ENCODE assay signal across 21 cellular contexts in genomic region chr9:72718503-72718902, GRCh38.
DNase-seq lines count a peak whose midpoint lies in the region; ATAC-seq and TF ChIP-seq lines count a peak whose summit lies in the region.
"Had no signal": no experiment of that assay in that cellular context is flagged by ENCODE, and none has a peak within 500 bp of the region (broad histone marks: within the 10 kb centered on the region; RNA-seq: fewer than 3 reads in every experiment).

No MANE protein-coding gene starts in this region.

- ATAC-seq in foreskin keratinocyte (no peak), HG02884 (IDR thresholded peaks at IDR 0.05; ENCODE audit: unreplicated experiment) (no peak)
- ATAC-seq: activated naive CD4-positive, alpha-beta T cell treated with anti-CD3 and anti-CD28 coated beads, Interleukin-2, amount 50 U/mL, for 72 hours; lower lobe of right lung; Panc1 had no signal

- H3K27ac ChIP-seq in OCI-LY1 (ENCODE audit: low read depth, low read length, poor library complexity, severe bottlenecking), result no peak overlapping the region
- H3K27ac ChIP-seq in foreskin keratinocyte, result no peak overlapping the region
- H3K27ac ChIP-seq in right atrium auricular region, result no peak overlapping the region
- H3K27ac ChIP-seq: 22Rv1, ascending aorta, GM23248, lower lobe of right lung had no signal

- H2AFZ ChIP-seq in OCI-LY1 (ENCODE audit: low read length), result no peak overlapping the region
- H2AFZ ChIP-seq: GM23248 had no signal

- DNase-seq in DMS 273 (lab: John Stamatoyannopoulos, UW; ENCODE audit: unreplicated experiment), result peak; percentile 1
- DNase-seq in DMS 273 treated with DMSO at 0.1 percent for 48 hours (lab: John Stamatoyannopoulos, UW), result no peak
- no peak for DNase-seq in foreskin keratinocyte
- no peak for DNase-seq in right atrium auricular region (ENCODE audit: low spot score)
- DNase-seq in MG63, result no peak
- DNase-seq: AML-193; central memory CD4-positive, alpha-beta T cell; EL; GM23248; islet precursor cell; lower lobe of right lung; NCI-H524 treated with DMSO at 0.1 percent for 48 hours; T-helper 2 cell; trophoblast cell had no signal

- H3K4me2 ChIP-seq in OCI-LY1 (ENCODE audit: low read length), result no peak overlapping the region

- no peaks in the 10 kb centered on the region for H4K20me1 ChIP-seq in OCI-LY1 (ENCODE audit: insufficient read depth, low read length)

- H3K36me3 ChIP-seq in OCI-LY1 (ENCODE audit: insufficient read depth, low read length) (no peaks in the 10 kb centered on the region), right atrium auricular region (no peaks in the 10 kb centered on the region), MG63 (no peaks in the 10 kb centered on the region)
- H3K36me3 ChIP-seq: ascending aorta, lower lobe of right lung had no signal

- H3K4me1 ChIP-seq in OCI-LY1 (ENCODE audit: insufficient read depth, low read length, severe bottlenecking), result no peaks in the 10 kb centered on the region
- no peaks in the 10 kb centered on the region for H3K4me1 ChIP-seq in foreskin keratinocyte
- H3K4me1 ChIP-seq in right atrium auricular region, result no peaks in the 10 kb centered on the region
- H3K4me1 ChIP-seq: ascending aorta, lower lobe of right lung had no signal

- H3K9me2 ChIP-seq in OCI-LY1 (ENCODE audit: low read depth, low read length), result no peaks in the 10 kb centered on the region

- no peaks in the 10 kb centered on the region for H3K79me2 ChIP-seq in OCI-LY1 (ENCODE audit: insufficient read depth, low read length)

- TF ChIP-seq CTCF in GM12875 (IDR thresholded peaks at IDR 0.05; ENCODE audit: borderline replicate concordance, insufficient read depth, low read depth, low read length) (0 out of 2 replicates have a peak, but pooled peaks have one; percentile 30), OCI-LY1 (IDR thresholded peaks at IDR 0.05; ENCODE audit: low read length) (peak; percentile 45; the same call in 1 of the 2 replicates), foreskin keratinocyte (conservative IDR thresholded peaks at IDR 0.05) (peak; percentile 22), right atrium auricular region (IDR thresholded peaks at IDR 0.05) (no peak)

- no peaks in the 10 kb centered on the region for H3F3A ChIP-seq in OCI-LY1 (ENCODE audit: insufficient read depth, low read length)

- H3K9me3 ChIP-seq in OCI-LY1 (ENCODE audit: low read length) (no peaks in the 10 kb centered on the region), right atrium auricular region (no peaks in the 10 kb centered on the region), MG63 (no peaks in the 10 kb centered on the region)
- H3K9me3 ChIP-seq: ascending aorta, lower lobe of right lung had no signal

- H3K27me3 ChIP-seq in OCI-LY1 (ENCODE audit: insufficient read depth, low read length) (no peaks in the 10 kb centered on the region), foreskin keratinocyte (peaks cover 9% of the 10 kb centered on the region), right atrium auricular region (no peaks in the 10 kb centered on the region), MG63 (no peaks in the 10 kb centered on the region)
- H3K27me3 ChIP-seq: ascending aorta had no signal

- H3K9ac ChIP-seq in OCI-LY1 (ENCODE audit: low read length), result no peak overlapping the region
- H3K9ac ChIP-seq: GM23248 had no signal

- H3K4me3 ChIP-seq in GM12875 (ENCODE audit: low read depth, low read length), result no peak overlapping the region
- H3K4me3 ChIP-seq in OCI-LY1 (ENCODE audit: low read depth, low read length, poor library complexity, severe bottlenecking), result no peak overlapping the region
- no peak overlapping the region for H3K4me3 ChIP-seq in right atrium auricular region
- H3K4me3 ChIP-seq in MG63, result no peak overlapping the region
- H3K4me3 ChIP-seq: ascending aorta, GM23248, lower lobe of right lung had no signal

Comparison
In these comparisons a context has a peak if more than half of its experiments do, and no peak if none do; other contexts are left out.
1. CTCF ChIP-seq: peak in GM12875 (single experiment), OCI-LY1 (single experiment) and foreskin keratinocyte (single experiment); none in right atrium auricular region (0 of 2).